In the genomic region with DNA sequence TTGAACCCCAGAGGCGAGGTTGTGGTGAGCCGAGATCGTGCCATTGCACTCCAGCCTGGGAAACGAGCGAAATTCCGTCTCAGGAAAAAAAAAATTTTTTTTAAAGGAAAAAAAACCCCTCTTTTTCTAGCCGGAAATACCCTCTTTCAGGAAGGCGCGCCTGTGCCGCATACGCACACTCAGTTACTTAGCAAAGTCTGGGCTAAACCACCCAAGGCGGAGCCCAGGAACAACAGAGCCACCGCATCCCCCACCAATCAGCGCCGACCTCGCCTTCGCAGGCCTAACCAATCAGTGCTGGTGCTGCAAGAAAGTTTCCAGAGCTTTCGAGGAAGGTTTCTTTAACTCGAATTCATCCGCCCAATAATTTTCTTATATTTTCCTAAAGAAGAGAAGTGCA, we compare ENCODE assay signal across 19 cellular contexts.
DNase-seq lines count a peak whose midpoint lies in the region; ATAC-seq and TF ChIP-seq lines count a peak whose summit lies in the region.
"Had no signal": no experiment of that assay in that cellular context is flagged by ENCODE, and none has a peak within 500 bp of the region (broad histone marks: within the 10 kb centered on the region; RNA-seq: fewer than 3 reads in every experiment).

No MANE protein-coding gene starts in this region.

- TF ChIP-seq CTCF in CD4-positive, alpha-beta T cell (IDR thresholded peaks at IDR 0.05), result no peak
- no peak for TF ChIP-seq CTCF in activated B cell treated with CpG ODN at 0.5 μM for 24 hours (IDR thresholded peaks at IDR 0.05)

- intact Hi-C loops in CD4-positive, alpha-beta T cell (cut with DNase I, micrococcal nuclease), result no loop called here
- intact Hi-C loops in activated B cell treated with CpG ODN at 0.5 μM for 24 hours (cut with micrococcal nuclease), result no loop called here

- no peak overlapping the region for H3K4me3 Mint-ChIP-seq in CD4-positive, alpha-beta T cell
- H3K4me3 Mint-ChIP-seq in activated B cell treated with CpG ODN at 0.5 μM for 24 hours, result no peak overlapping the region
- no peak overlapping the region for H3K4me3 Mint-ChIP-seq in stimulated activated effector memory CD8-positive, alpha-beta T cell treated with anti-CD3 and anti-CD28 coated beads, Interleukin-12 subunit alpha, Interleukin-12 subunit beta, amount 100 ng/mL, for 72 hours
- no peak overlapping the region for H3K4me3 Mint-ChIP-seq in T-helper 2 cell treated with Interferon-gamma antibody and Interleukin-4, amounts not matched to agents 5 μg/mL and 100 μg/mL, for 36 hours
- H3K4me3 Mint-ChIP-seq: HFFc6 had no signal

- no peak for DNase-seq in CD4-positive, alpha-beta T cell
- DNase-seq in activated B cell treated with CpG ODN at 0.5 μM for 24 hours (no peak), mesenteric fat pad (ENCODE audit: low spot score) (peak; percentile 76), middle frontal gyrus (ENCODE audit: extremely low spot score, low spot score) (no peak), NOMO-1 (lab: John Stamatoyannopoulos, UW; ENCODE audit: unreplicated experiment in 2 of 2) (no peak)
- DNase-seq in stimulated activated effector memory CD8-positive, alpha-beta T cell treated with anti-CD3 and anti-CD28 coated beads, Interleukin-12 subunit alpha, Interleukin-12 subunit beta, amount 100 ng/mL, for 72 hours (ENCODE audit: low spot score in 2 of 2), result no peak
- DNase-seq in T-helper 2 cell treated with Interferon-gamma antibody and Interleukin-4, amounts not matched to agents 5 μg/mL and 100 μg/mL, for 36 hours (ENCODE audit: low spot score), result no peak
- DNase-seq: DND-41, H7, HFFc6, KG1, NCI-H1694 treated with DMSO at 0.1 percent for 48 hours, NCI-H2227 treated with DMSO at 0.1 percent for 48 hours, NCI-H510A treated with DMSO at 0.1 percent for 48 hours, NCI-H774, OCI-M1, Right ventricle myocardium superior had no signal

- no peaks in the 10 kb centered on the region for H3K27me3 Mint-ChIP-seq in CD4-positive, alpha-beta T cell
- no peaks in the 10 kb centered on the region for H3K27me3 Mint-ChIP-seq in activated B cell treated with CpG ODN at 0.5 μM for 24 hours
- H3K27me3 Mint-ChIP-seq in T-helper 2 cell treated with Interferon-gamma antibody and Interleukin-4, amounts not matched to agents 5 μg/mL and 100 μg/mL, for 36 hours (ENCODE audit: low read depth), result no peaks in the 10 kb centered on the region

- H3K9me3 ChIP-seq in CD4-positive, alpha-beta T cell (ENCODE audit: control insufficient read depth, low read length), result no peaks in the 10 kb centered on the region
- H3K9me3 ChIP-seq: A549 had no signal

- H3K9me3 Mint-ChIP-seq in CD4-positive, alpha-beta T cell, result peaks cover 15% of the 10 kb centered on the region
- peaks cover 27% of the 10 kb centered on the region for H3K9me3 Mint-ChIP-seq in activated B cell treated with CpG ODN at 0.5 μM for 24 hours
- H3K9me3 Mint-ChIP-seq in stimulated activated effector memory CD8-positive, alpha-beta T cell treated with anti-CD3 and anti-CD28 coated beads, Interleukin-12 subunit alpha, Interleukin-12 subunit beta, amount 100 ng/mL, for 72 hours, result peaks cover 8% of the 10 kb centered on the region
- peaks cover 45% of the 10 kb centered on the region for H3K9me3 Mint-ChIP-seq in T-helper 2 cell treated with Interferon-gamma antibody and Interleukin-4, amounts not matched to agents 5 μg/mL and 100 μg/mL, for 36 hours

- ATAC-seq in CD4-positive, alpha-beta T cell (ENCODE audit: poor library complexity), result peak; percentile 46
- ATAC-seq in activated B cell treated with CpG ODN at 0.5 μM for 24 hours (ENCODE audit: low read depth), result peak; percentile 52
- ATAC-seq in stimulated activated effector memory CD8-positive, alpha-beta T cell treated with anti-CD3 and anti-CD28 coated beads, Interleukin-12 subunit alpha, Interleukin-12 subunit beta, amount 100 ng/mL, for 72 hours, result peak; percentile 57
- ATAC-seq: A549 had no signal

- no peak overlapping the region for H3K27ac ChIP-seq in CD4-positive, alpha-beta T cell (ENCODE audit: low read depth, low read length)
- H3K27ac ChIP-seq: A549; BLaER1 treated with 17β-estradiol and CSF1 and Interleukin-3, amounts not matched to agents 10 nM and 100 nM had no signal

- CTCF ChIA-PET in CD4-positive, alpha-beta T cell (lab: Charles Lee), result no interaction called here
- CTCF ChIA-PET in activated B cell treated with CpG ODN at 0.5 μM for 24 hours (lab: Charles Lee), result no interaction called here

- no peaks in the 10 kb centered on the region for H3K36me3 Mint-ChIP-seq in CD4-positive, alpha-beta T cell (ENCODE audit: low read depth)
- H3K36me3 Mint-ChIP-seq in activated B cell treated with CpG ODN at 0.5 μM for 24 hours (ENCODE audit: low read depth), result no peaks in the 10 kb centered on the region
- H3K36me3 Mint-ChIP-seq in stimulated activated effector memory CD8-positive, alpha-beta T cell treated with anti-CD3 and anti-CD28 coated beads, Interleukin-12 subunit alpha, Interleukin-12 subunit beta, amount 100 ng/mL, for 72 hours, result no peaks in the 10 kb centered on the region
- no peaks in the 10 kb centered on the region for H3K36me3 Mint-ChIP-seq in T-helper 2 cell treated with Interferon-gamma antibody and Interleukin-4, amounts not matched to agents 5 μg/mL and 100 μg/mL, for 36 hours (ENCODE audit: low read depth)

- H3K27ac Mint-ChIP-seq in CD4-positive, alpha-beta T cell, result no peak overlapping the region
- H3K27ac Mint-ChIP-seq in activated B cell treated with CpG ODN at 0.5 μM for 24 hours, result no peak overlapping the region
- no peak overlapping the region for H3K27ac Mint-ChIP-seq in stimulated activated effector memory CD8-positive, alpha-beta T cell treated with anti-CD3 and anti-CD28 coated beads, Interleukin-12 subunit alpha, Interleukin-12 subunit beta, amount 100 ng/mL, for 72 hours
- H3K27ac Mint-ChIP-seq in T-helper 2 cell treated with Interferon-gamma antibody and Interleukin-4, amounts not matched to agents 5 μg/mL and 100 μg/mL, for 36 hours, result no peak overlapping the region
- H3K27ac Mint-ChIP-seq: HFFc6 had no signal

- POLR2A ChIA-PET in CD4-positive, alpha-beta T cell (lab: Charles Lee), result no interaction called here
- POLR2A ChIA-PET in activated B cell treated with CpG ODN at 0.5 μM for 24 hours (lab: Charles Lee), result no interaction called here

- no peaks in the 10 kb centered on the region for H3K27me3 ChIP-seq in CD4-positive, alpha-beta T cell (ENCODE audit: control insufficient read depth, insufficient read depth, low read length)
- H3K27me3 ChIP-seq: BLaER1 treated with 17β-estradiol and CSF1 and Interleukin-3, amounts not matched to agents 10 nM and 100 nM had no signal

- no peaks in the 10 kb centered on the region for H3K4me1 Mint-ChIP-seq in CD4-positive, alpha-beta T cell (ENCODE audit: low read depth)
- H3K4me1 Mint-ChIP-seq in activated B cell treated with CpG ODN at 0.5 μM for 24 hours, result no peaks in the 10 kb centered on the region
- H3K4me1 Mint-ChIP-seq in stimulated activated effector memory CD8-positive, alpha-beta T cell treated with anti-CD3 and anti-CD28 coated beads, Interleukin-12 subunit alpha, Interleukin-12 subunit beta, amount 100 ng/mL, for 72 hours, result no peaks in the 10 kb centered on the region
- H3K4me1 Mint-ChIP-seq in T-helper 2 cell treated with Interferon-gamma antibody and Interleukin-4, amounts not matched to agents 5 μg/mL and 100 μg/mL, for 36 hours (ENCODE audit: low read depth), result no peaks in the 10 kb centered on the region
